Comparison of ENCODE assay signal across 34 cellular contexts in the genomic region with DNA sequence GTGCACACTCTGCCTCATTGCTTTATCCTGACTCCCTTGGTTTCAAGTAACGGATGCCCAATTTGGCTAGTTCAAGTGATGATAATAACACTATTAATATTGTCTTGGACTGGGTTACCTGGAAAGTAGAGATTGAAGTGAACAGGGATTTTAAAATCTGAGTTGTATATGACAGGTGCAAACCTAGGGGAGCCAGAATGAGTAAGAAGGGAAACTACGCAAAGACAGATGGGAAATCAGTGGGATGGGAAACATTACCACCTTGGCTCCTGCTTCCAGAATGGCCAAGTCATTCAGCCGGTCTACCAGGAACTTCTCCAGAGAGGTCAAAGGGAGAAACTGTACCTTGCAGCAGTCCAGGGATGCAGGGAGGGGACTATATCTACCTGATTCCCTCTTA.
"Had no signal": no experiment of that assay in that cellular context is flagged by ENCODE, and none has a peak within 500 bp of the region (broad histone marks: within the 10 kb centered on the region; RNA-seq: fewer than 3 reads in every experiment).

No MANE protein-coding gene starts in this region.

- DNase-seq: Karpas-422, Kasumi-1, MG63, MM.1S, MV-4-11, NCI-H1048, NCI-H1092, NCI-H1092 treated with DMSO at 0.1 percent for 48 hours, NCI-H1105, NCI-H1105 treated with DMSO at 0.1 percent for 48 hours, NCI-H1417, NCI-H1417 treated with DMSO at 0.1 percent for 48 hours, NCI-H1436, NCI-H1436 treated with DMSO at 0.1 percent for 48 hours, NCI-H146, NCI-H1694, NCI-H1694 treated with DMSO at 0.1 percent for 48 hours, NCI-H187, NCI-H187 treated with DMSO at 0.1 percent for 48 hours, NCI-H1930, NCI-H2029, NCI-H2029 treated with DMSO at 0.1 percent for 48 hours, NCI-H2081, NCI-H2081 treated with DMSO at 0.1 percent for 48 hours, NCI-H2107, NCI-H2171, NCI-H2171 treated with DMSO at 0.1 percent for 48 hours, NCI-H2227 treated with DMSO at 0.1 percent for 48 hours, NCI-H226, NCI-H345, NCI-H446, NCI-H446 treated with DMSO at 0.1 percent for 48 hours, NCI-H510A, NCI-H510A treated with DMSO at 0.1 percent for 48 hours had no signal
